Comparison of ENCODE assay signal across 20 cellular contexts in the genomic region with DNA sequence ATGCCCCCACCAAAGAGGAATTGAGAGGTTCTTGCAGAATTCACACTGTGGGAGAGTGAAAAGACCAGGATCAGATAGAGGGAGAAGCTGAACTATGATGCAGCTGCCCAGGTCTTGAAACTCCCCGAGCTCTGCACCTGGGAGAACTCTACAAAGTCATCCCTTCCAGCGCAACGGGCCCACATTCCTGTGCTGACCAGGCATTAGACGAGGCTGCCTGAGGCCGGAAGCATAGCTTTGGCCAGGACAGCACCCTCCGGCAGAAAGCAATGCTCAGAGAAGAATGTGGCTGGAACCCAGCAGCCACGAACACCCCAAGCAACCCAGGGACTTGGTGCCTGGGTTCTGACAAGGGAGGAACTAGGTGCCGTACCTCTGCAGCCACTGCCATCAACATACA.
DNase-seq lines count a peak whose midpoint lies in the region; ATAC-seq and TF ChIP-seq lines count a peak whose summit lies in the region.
"Had no signal": no experiment of that assay in that cellular context is flagged by ENCODE, and none has a peak within 500 bp of the region (broad histone marks: within the 10 kb centered on the region; RNA-seq: fewer than 3 reads in every experiment).

No MANE protein-coding gene starts in this region.

- no peaks in the 10 kb centered on the region for H3K4me1 Mint-ChIP-seq in naive thymus-derived CD4-positive, alpha-beta T cell
- H3K4me1 Mint-ChIP-seq: CD14-positive monocyte; CD8-positive, alpha-beta memory T cell had no signal

- no peak overlapping the region for H3K4me3 Mint-ChIP-seq in naive thymus-derived CD4-positive, alpha-beta T cell
- H3K4me3 Mint-ChIP-seq: CD14-positive monocyte; CD4-positive, alpha-beta T cell; CD8-positive, alpha-beta memory T cell; HFFc6 had no signal

- peaks cover 0 to 18% (median 0%) of the 10 kb centered on the region in 5 donors for H3K27me3 Mint-ChIP-seq in naive thymus-derived CD4-positive, alpha-beta T cell

- POLR2A ChIA-PET in naive thymus-derived CD4-positive, alpha-beta T cell (lab: Charles Lee), result no interaction called here

- H3K9ac ChIP-seq in KMS-11, result no peak overlapping the region
- H3K9ac ChIP-seq: BLaER1 treated with 17β-estradiol and CSF1 and Interleukin-3, amounts not matched to agents 10 nM and 100 nM had no signal

- WGBS in right cardiac atrium, result 65% methylated on average over 8 of the region's 8 CpGs

- peaks cover 0 to 3% (median 0%) of the 10 kb centered on the region in 5 donors for H3K36me3 Mint-ChIP-seq in naive thymus-derived CD4-positive, alpha-beta T cell
- H3K36me3 Mint-ChIP-seq: CD14-positive monocyte; CD8-positive, alpha-beta memory T cell had no signal

- CTCF ChIA-PET in naive thymus-derived CD4-positive, alpha-beta T cell (lab: Charles Lee), result no interaction called here

- H3K4me3 ChIP-seq in KMS-11 (IDR thresholded peaks at IDR 0.05; ENCODE audit: insufficient read depth, low read depth, low read length) (no peak overlapping the region), coronary artery (no peak overlapping the region), right cardiac atrium (ENCODE audit: low read length) (no peak overlapping the region)
- H3K4me3 ChIP-seq in naive thymus-derived CD4-positive, alpha-beta T cell (ENCODE audit: low read length), result no peak overlapping the region
- H3K4me3 ChIP-seq: A549; BLaER1 treated with 17β-estradiol and CSF1 and Interleukin-3, amounts not matched to agents 10 nM and 100 nM; HAP-1 had no signal

- H3K4me1 ChIP-seq in KMS-11 (ENCODE audit: low read depth, poor library complexity, severe bottlenecking), result peaks cover 36% of the 10 kb centered on the region
- H3K4me1 ChIP-seq in right cardiac atrium (ENCODE audit: control insufficient read depth, insufficient read depth, low read length), result no peaks in the 10 kb centered on the region
- H3K4me1 ChIP-seq in naive thymus-derived CD4-positive, alpha-beta T cell (ENCODE audit: control insufficient read depth in 2 of 2, insufficient read depth in 2 of 2, low read length in 2 of 2), result no peaks in the 10 kb centered on the region
- H3K4me1 ChIP-seq: A549, BE2C, HAP-1 had no signal

- TF ChIP-seq POLR2A in erythroblast (IDR thresholded peaks at IDR 0.05; ENCODE audit: low read length), result no peak

- no peak for TF ChIP-seq CTCF in KMS-11 (conservative IDR thresholded peaks at IDR 0.05; ENCODE audit: low read depth, low read length)
- no peak for TF ChIP-seq CTCF in coronary artery (IDR thresholded peaks at IDR 0.05)

- H4K20me1 ChIP-seq in KMS-11 (ENCODE audit: insufficient read depth), result no peaks in the 10 kb centered on the region
- H4K20me1 ChIP-seq: BLaER1 treated with 17β-estradiol and CSF1 and Interleukin-3, amounts not matched to agents 10 nM and 100 nM had no signal

- H3K4me2 ChIP-seq in KMS-11, result peak overlapping the region; percentile 68; the same call in 1 of the 2 replicates
- H3K4me2 ChIP-seq: A549; BLaER1 treated with 17β-estradiol and CSF1 and Interleukin-3, amounts not matched to agents 10 nM and 100 nM had no signal

- intact Hi-C loops in right cardiac atrium (cut with DNase I), result no loop called here
- intact Hi-C loops in naive thymus-derived CD4-positive, alpha-beta T cell (cut with micrococcal nuclease), result no loop called here

- no peak for ATAC-seq in right cardiac atrium
- ATAC-seq in naive thymus-derived CD4-positive, alpha-beta T cell, result no peak
- ATAC-seq: A549 had no signal

- no peak overlapping the region for H3K27ac ChIP-seq in KMS-11
- no peak overlapping the region for H3K27ac ChIP-seq in coronary artery
- H3K27ac ChIP-seq in right cardiac atrium (ENCODE audit: low read length), result no peak overlapping the region
- no peak overlapping the region for H3K27ac ChIP-seq in naive thymus-derived CD4-positive, alpha-beta T cell (ENCODE audit: low read depth, low read length)
- H3K27ac ChIP-seq: A549; BLaER1 treated with 17β-estradiol and CSF1 and Interleukin-3, amounts not matched to agents 10 nM and 100 nM had no signal

- H3K79me2 ChIP-seq in KMS-11 (ENCODE audit: insufficient read depth, low read depth), result no peaks in the 10 kb centered on the region

- H3K9me3 ChIP-seq in right cardiac atrium (ENCODE audit: control insufficient read depth, low read length), result no peaks in the 10 kb centered on the region
- no peaks in the 10 kb centered on the region for H3K9me3 ChIP-seq in naive thymus-derived CD4-positive, alpha-beta T cell (ENCODE audit: control insufficient read depth in 2 of 3, low read length in 3 of 3)
- H3K9me3 ChIP-seq: A549, BE2C, HAP-1 had no signal

- H3K9me3 Mint-ChIP-seq in naive thymus-derived CD4-positive, alpha-beta T cell, result peaks cover 0 to 5% (median 0%) of the 10 kb centered on the region in 11 donors

- no peak overlapping the region for H2AFZ ChIP-seq in KMS-11 (ENCODE audit: low read depth)

- peak; percentile 21 for DNase-seq in coronary artery (ENCODE audit: low spot score)
- peak; percentile 74 for DNase-seq in islet precursor cell
- no peak for DNase-seq in erythroblast (lab: John Stamatoyannopoulos, UW)
- no peak for DNase-seq in right cardiac atrium
- no peak for DNase-seq in naive thymus-derived CD4-positive, alpha-beta T cell
- DNase-seq: 8988T; ACHN; AML-193; BE2C; CD4-positive, alpha-beta T cell; CD8-positive, alpha-beta memory T cell; DMS 273 treated with DMSO at 0.1 percent for 48 hours; DMS79; GOT3; HFFc6 had no signal

- H3K27ac Mint-ChIP-seq in naive thymus-derived CD4-positive, alpha-beta T cell, result no peak overlapping the region
- H3K27ac Mint-ChIP-seq: CD14-positive monocyte; CD4-positive, alpha-beta T cell; CD8-positive, alpha-beta memory T cell; HFFc6 had no signal

- no peaks in the 10 kb centered on the region for H3K36me3 ChIP-seq in KMS-11 (ENCODE audit: insufficient read depth)
- H3K36me3 ChIP-seq in naive thymus-derived CD4-positive, alpha-beta T cell (ENCODE audit: control insufficient read depth in 2 of 3, insufficient read depth in 3 of 3, low read length in 3 of 3), result no peaks in the 10 kb centered on the region
- H3K36me3 ChIP-seq: BE2C; BLaER1 treated with 17β-estradiol and CSF1 and Interleukin-3, amounts not matched to agents 10 nM and 100 nM; HAP-1 had no signal

- H3K27me3 ChIP-seq in KMS-11 (ENCODE audit: insufficient read depth, low read depth), result no peaks in the 10 kb centered on the region
- H3K27me3 ChIP-seq in right cardiac atrium (ENCODE audit: control insufficient read depth, insufficient read depth), result no peaks in the 10 kb centered on the region
- no peaks in the 10 kb centered on the region for H3K27me3 ChIP-seq in naive thymus-derived CD4-positive, alpha-beta T cell (ENCODE audit: control insufficient read depth in 2 of 2, insufficient read depth in 2 of 2, low read length in 2 of 2)
- H3K27me3 ChIP-seq: BE2C; BLaER1 treated with 17β-estradiol and CSF1 and Interleukin-3, amounts not matched to agents 10 nM and 100 nM had no signal

Comparison
In these comparisons a context has a peak if more than half of its experiments do, and no peak if none do; other contexts are left out.
1. DNase-seq: peak in coronary artery (single experiment) and islet precursor cell (single experiment); none in erythroblast (0 of 2), right cardiac atrium (0 of 3) and naive thymus-derived CD4-positive, alpha-beta T cell (0 of 9).